30 cellular contexts compared by ENCODE assay signal in genomic region chr20:56043227-56043626, GRCh38. TPM values are rescaled to one million over a fixed set of nuclear protein-coding genes. Genes with fewer than 3 reads are reported as not detected.
"Had no signal": no experiment of that assay in that cellular context is flagged by ENCODE, and none has a peak within 500 bp of the region (broad histone marks: within the 10 kb centered on the region; RNA-seq: fewer than 3 reads in every experiment).

No MANE protein-coding gene starts in this region.

- H3K9me3 ChIP-seq: suprapubic skin, testis, thoracic aorta, thyroid gland, tibial artery, transverse colon, upper lobe of left lung, upper lobe of right lung, uterus, vagina had no signal

- H3K9me3 Mint-ChIP-seq: type B pancreatic cell had no signal

- H3K27ac ChIP-seq: stomach, suprapubic skin, testis, thoracic aorta, thyroid gland, tibial artery, tibial nerve, transverse colon, upper lobe of left lung, upper lobe of right lung, uterus, vagina had no signal

- H3K4me1 Mint-ChIP-seq: stimulated activated effector memory CD8-positive, alpha-beta T cell treated with anti-CD3 and anti-CD28 coated beads, Interleukin-12 subunit alpha, Interleukin-12 subunit beta, amount 100 ng/mL, for 72 hours; stimulated activated memory B cell treated with anti-CD40 and anti-IgM and Interleukin-4, amounts not matched to agents 10 μg/mL and 1 μg/mL and 100 μg/mL, for 72 hours; stimulated activated naive B cell treated with anti-CD40 and anti-IgM and Interleukin-4, amounts not matched to agents 10 μg/mL and 1 μg/mL and 100 μg/mL, for 72 hours; stimulated activated naive CD8-positive, alpha-beta T cell treated with anti-CD3 and anti-CD28 coated beads, Interleukin-15, amount 100 ng/mL, for 72 hours had no signal

- DNase-seq: stimulated activated CD4-positive, alpha-beta T cell treated with anti-CD3 and anti-CD28 coated beads, Interleukin-2, amount 100 ng/mL, for 48 hours; stimulated activated CD4-positive, alpha-beta T cell treated with anti-CD3 and anti-CD28 coated beads, Interleukin-4, amount 100 ng/mL, for 1 hour; stimulated activated CD4-positive, alpha-beta T cell treated with anti-CD3 and anti-CD28 coated beads, Interleukin-4, amount 100 ng/mL, for 24 hours; stimulated activated CD4-positive, alpha-beta T cell treated with anti-CD3 and anti-CD28 coated beads, Interleukin-4, amount 100 ng/mL, for 4 hours; stimulated activated CD8-positive, alpha-beta memory T cell treated with anti-CD3 and anti-CD28 coated beads, Interleukin-4, amount 100 ng/mL, for 48 hours; stimulated activated naive B cell treated with anti-CD40 and anti-IgM and Interleukin-4, amounts not matched to agents 10 μg/mL and 1 μg/mL and 100 μg/mL, for 72 hours; stimulated activated naive CD4-positive, alpha-beta T cell; stimulated activated naive CD4-positive, alpha-beta T cell treated with Interleukin-2 at 50 U/mL for 16 hours; stimulated activated naive CD8-positive, alpha-beta T cell treated with anti-CD3 and anti-CD28 coated beads, Interleukin-15, amount 100 ng/mL, for 72 hours; stimulated activated naive CD8-positive, alpha-beta T cell treated with anti-CD3 and anti-CD28 coated beads, Interleukin-15, Interleukin-2, amounts not matched to agents 100 U/mL and 50 U/mL, for 24 hours; stomach; substantia nigra; testis; thyroid gland; tibial artery; transverse colon; trophoblast cell; upper lobe of left lung; upper lobe of right lung; uterus had no signal

- H3K36me3 ChIP-seq: stomach, suprapubic skin, thoracic aorta, thyroid gland, tibial artery, tibial nerve, transverse colon, upper lobe of left lung, upper lobe of right lung, uterus, vagina had no signal

- FAIRE-seq: urothelium cell line had no signal

- H3K4me1 ChIP-seq: stomach, suprapubic skin, testis, thyroid gland, tibial artery, tibial nerve, transverse colon, upper lobe of left lung, upper lobe of right lung, uterus, vagina had no signal

- H3K36me3 Mint-ChIP-seq: stimulated activated effector memory CD8-positive, alpha-beta T cell treated with anti-CD3 and anti-CD28 coated beads, Interleukin-12 subunit alpha, Interleukin-12 subunit beta, amount 100 ng/mL, for 72 hours; stimulated activated memory B cell treated with anti-CD40 and anti-IgM and Interleukin-4, amounts not matched to agents 10 μg/mL and 1 μg/mL and 100 μg/mL, for 72 hours; stimulated activated naive B cell treated with anti-CD40 and anti-IgM and Interleukin-4, amounts not matched to agents 10 μg/mL and 1 μg/mL and 100 μg/mL, for 72 hours; type B pancreatic cell had no signal

- H3K27me3 Mint-ChIP-seq: stimulated activated memory B cell treated with anti-CD40 and anti-IgM and Interleukin-4, amounts not matched to agents 10 μg/mL and 1 μg/mL and 100 μg/mL, for 72 hours; stimulated activated naive B cell treated with anti-CD40 and anti-IgM and Interleukin-4, amounts not matched to agents 10 μg/mL and 1 μg/mL and 100 μg/mL, for 72 hours; stimulated activated naive CD8-positive, alpha-beta T cell treated with anti-CD3 and anti-CD28 coated beads, Interleukin-15, amount 100 ng/mL, for 72 hours; stimulated activated naive CD8-positive, alpha-beta T cell treated with anti-CD3 and anti-CD28 coated beads, Interleukin-15, Interleukin-2, amounts not matched to agents 100 ng/mL and 50 ng/mL, for 24 hours; type B pancreatic cell had no signal

- ATAC-seq: stimulated activated effector memory CD8-positive, alpha-beta T cell treated with anti-CD3 and anti-CD28 coated beads, Interleukin-12 subunit alpha, Interleukin-12 subunit beta, amount 100 ng/mL, for 72 hours; stimulated activated memory B cell treated with anti-CD40 and anti-IgM and Interleukin-4, amounts not matched to agents 10 μg/mL and 1 μg/mL and 100 μg/mL, for 72 hours; stimulated activated naive B cell treated with anti-CD40 and anti-IgM and Interleukin-4, amounts not matched to agents 10 μg/mL and 1 μg/mL and 100 μg/mL, for 72 hours; stimulated activated naive CD8-positive, alpha-beta T cell treated with anti-CD3 and anti-CD28 coated beads, Interleukin-15, amount 100 ng/mL, for 72 hours; stimulated activated naive CD8-positive, alpha-beta T cell treated with anti-CD3 and anti-CD28 coated beads, Interleukin-15, Interleukin-2, amounts not matched to agents 100 U/mL and 50 U/mL, for 24 hours; upper lobe of right lung had no signal

- H3K27me3 ChIP-seq: stomach, suprapubic skin, testis, thyroid gland, tibial artery, tibial nerve, transverse colon, upper lobe of left lung, upper lobe of right lung, uterus, vagina had no signal

- H3K4me3 ChIP-seq: stomach, suprapubic skin, testis, thoracic aorta, thyroid gland, tibial artery, tibial nerve, transverse colon, upper lobe of left lung, upper lobe of right lung, uterus, vagina had no signal

- H3K4me3 Mint-ChIP-seq: stimulated activated effector memory CD8-positive, alpha-beta T cell treated with anti-CD3 and anti-CD28 coated beads, Interleukin-12 subunit alpha, Interleukin-12 subunit beta, amount 100 ng/mL, for 72 hours; stimulated activated memory B cell treated with anti-CD40 and anti-IgM and Interleukin-4, amounts not matched to agents 10 μg/mL and 1 μg/mL and 100 μg/mL, for 72 hours; stimulated activated naive B cell treated with anti-CD40 and anti-IgM and Interleukin-4, amounts not matched to agents 10 μg/mL and 1 μg/mL and 100 μg/mL, for 72 hours; stimulated activated naive CD8-positive, alpha-beta T cell treated with anti-CD3 and anti-CD28 coated beads, Interleukin-15, amount 100 ng/mL, for 72 hours; stimulated activated naive CD8-positive, alpha-beta T cell treated with anti-CD3 and anti-CD28 coated beads, Interleukin-15, Interleukin-2, amounts not matched to agents 100 ng/mL and 50 ng/mL, for 24 hours; type B pancreatic cell had no signal

- H3K27ac Mint-ChIP-seq: stimulated activated effector memory CD8-positive, alpha-beta T cell treated with anti-CD3 and anti-CD28 coated beads, Interleukin-12 subunit alpha, Interleukin-12 subunit beta, amount 100 ng/mL, for 72 hours; stimulated activated memory B cell treated with anti-CD40 and anti-IgM and Interleukin-4, amounts not matched to agents 10 μg/mL and 1 μg/mL and 100 μg/mL, for 72 hours; stimulated activated naive B cell treated with anti-CD40 and anti-IgM and Interleukin-4, amounts not matched to agents 10 μg/mL and 1 μg/mL and 100 μg/mL, for 72 hours; stimulated activated naive CD8-positive, alpha-beta T cell treated with anti-CD3 and anti-CD28 coated beads, Interleukin-15, amount 100 ng/mL, for 72 hours; stimulated activated naive CD8-positive, alpha-beta T cell treated with anti-CD3 and anti-CD28 coated beads, Interleukin-15, Interleukin-2, amounts not matched to agents 100 ng/mL and 50 ng/mL, for 24 hours; type B pancreatic cell had no signal

RNA-seq across cellular contexts. Expression of gene CBLN4, which starts 37.9 kb away (rescaled TPM):
- total RNA-seq: subcutaneous adipose tissue, thoracic aorta, vagina had no signal
